In genomic region chr6:105424177-105424783, GRCh38 we compare ENCODE assay signal across 8 cellular contexts. TPM values are rescaled to one million over a fixed set of nuclear protein-coding genes. Genes with fewer than 3 reads are reported as not detected.
DNase-seq lines count a peak whose midpoint lies in the region; ATAC-seq, FAIRE-seq and TF ChIP-seq lines count a peak whose summit lies in the region.

No MANE protein-coding gene starts in this region.

- peak; percentile 59 for DNase-seq in GM10266 (ENCODE audit: extremely low spot score)
- DNase-seq in NCI-H748 (lab: John Stamatoyannopoulos, UW; ENCODE audit: unreplicated experiment) = peak; percentile 60
- DNase-seq in activated CD4-positive, alpha-beta T cell treated with anti-CD3 and anti-CD28 coated beads, Interleukin-2, amount 50 U/mL, for 48 hours = peak; percentile 64 to 74
- peak; percentile 64 to 83 for DNase-seq in H1 (ENCODE audit: low read depth in 1 of 2, low spot score in 2 of 2)
- no peak for DNase-seq in thoracic aorta (ENCODE audit: low spot score)
- no peak for DNase-seq in middle frontal gyrus (ENCODE audit: extremely low spot score, low spot score)

- no peak overlapping the region for H3K23ac ChIP-seq in H1 (ENCODE audit: insufficient read length)

- WGBS in H1 (ENCODE audit: extremely low coverage in 1 of 2, insufficient coverage in 1 of 2, insufficient read length in 1 of 2, insufficient replicate concordance in 2 of 2, low coverage in 1 of 2, low lambda C conversion rate in 2 of 2, missing lambda C conversion rate in 1 of 2), 2 experiments = 44% methylated on average over 7 of the region's 7 CpGs; no CpG with 5 or more reads in 1 of the 2 experiments

- no peak overlapping the region for H2BK120ac ChIP-seq in H1 (replicated peaks; ENCODE audit: low read depth, low read length)

- no peak overlapping the region for H3K14ac ChIP-seq in H1 (ENCODE audit: insufficient read length)

- CTCF ChIA-PET in H1 (lab: Charles Lee; ENCODE audit: partially characterized antibody) = interaction anchor here (0.9 to 1.9 kb wide), 9 partner anchors 8 to 336 kb away, joined by 3 to 15 read pairs (median 4); partner anchors contain the start of gene PREP

- no peak overlapping the region for H2AFZ ChIP-seq in H1 (ENCODE audit: low read length)

- no peak overlapping the region for H3K18ac ChIP-seq in H1 (ENCODE audit: extremely low read depth, low read length)

- no peaks in the 10 kb centered on the region for H3K36me3 ChIP-seq in H1 (ENCODE audit: control insufficient read depth in 2 of 4, insufficient read depth in 4 of 4, low read length in 3 of 4)
- no peaks in the 10 kb centered on the region for H3K36me3 ChIP-seq in thoracic aorta

- POLR2A ChIA-PET in H1 (lab: Charles Lee; ENCODE audit: partially characterized antibody) = no interaction called here

- H2BK20ac ChIP-seq in H1 (ENCODE audit: low read length) = no peak overlapping the region

- H3K27ac ChIP-seq in H1 (ENCODE audit: low read depth, low read length) (no peak overlapping the region), thoracic aorta (no peak overlapping the region)

- no peak overlapping the region for H2AK5ac ChIP-seq in H1 (ENCODE audit: low read depth, low read length)

- no peak overlapping the region for H3K4me3 Mint-ChIP-seq in nephron

- H3K9me3 ChIP-seq in H1 (ENCODE audit: insufficient read depth in 2 of 2, low read depth in 1 of 2, low read length in 1 of 2) (no peaks in the 10 kb centered on the region), thoracic aorta (no peaks in the 10 kb centered on the region)

- peaks cover 4% of the 10 kb centered on the region for H3K9me3 Mint-ChIP-seq in nephron

- no peak overlapping the region for H3K9ac ChIP-seq in H1 (replicated peaks in 1 of 4; ENCODE audit: extremely low read depth in 1 of 4, low read depth in 3 of 4, low read length in 3 of 4)

- no peak overlapping the region for H2BK5ac ChIP-seq in H1 (ENCODE audit: low read depth, low read length)

- no peak overlapping the region for H4K8ac ChIP-seq in H1 (ENCODE audit: extremely low read depth, insufficient read depth, low read length)

- no peak overlapping the region for H3K56ac ChIP-seq in H1 (replicated peaks; ENCODE audit: insufficient read length, low read depth, low read length)

- H3K36me3 Mint-ChIP-seq in nephron (ENCODE audit: low read depth) = no peaks in the 10 kb centered on the region

- TF ChIP-seq CTCF in GM10266 (IDR thresholded peaks at IDR 0.05; ENCODE audit: control insufficient read depth, insufficient read depth, low read depth, missing control alignments) (peak; percentile 82), H1 (IDR thresholded peaks at IDR 0.05; ENCODE audit: control extremely low read depth in 1 of 3, insufficient read depth in 1 of 3, low read depth in 1 of 3, low read length in 3 of 3) (peak in 2 of 3 experiments; percentile 60 to 77; a peak in 3 of 4 replicates), nephron (IDR thresholded peaks at IDR 0.05; ENCODE audit: unreplicated experiment in 3 of 3) (peak; percentile 50 to 65 (median 52)), thoracic aorta (IDR thresholded peaks at IDR 0.05) (peak; percentile 58)

- peak; percentile 79 for ATAC-seq in HG02973 (IDR thresholded peaks at IDR 0.05; ENCODE audit: unreplicated experiment)
- ATAC-seq in thoracic aorta (ENCODE audit: insufficient number of reproducible peaks, low FRiP score, low read depth) = peak; percentile 69

- no peaks in the 10 kb centered on the region for H3K23me2 ChIP-seq in H1 (ENCODE audit: low read depth, low read length)

- TF ChIP-seq RAD21 in H1 (IDR thresholded peaks at IDR 0.05 in 1 of 2, conservative IDR thresholded peaks at IDR 0.05 in 1 of 2; ENCODE audit: low read depth in 2 of 2, low read length in 2 of 2) = peak; percentile 45 to 69

- H3K4me1 ChIP-seq in H1 (replicated peaks in 1 of 4; ENCODE audit: control insufficient read depth in 3 of 4, insufficient read depth in 4 of 4, low read length in 3 of 4) (peaks cover 0 to 3% (median 0%) of the 10 kb centered on the region in 4 experiments; a peak in 1 of 7 replicates), thoracic aorta (ENCODE audit: control insufficient read depth in 1 of 2, low read depth in 2 of 2) (no peaks in the 10 kb centered on the region)

- no peaks in the 10 kb centered on the region for H3K79me1 ChIP-seq in H1 (ENCODE audit: low read depth, low read length)

- H3K27me3 Mint-ChIP-seq in nephron (ENCODE audit: low read depth) = no peaks in the 10 kb centered on the region

- no peaks in the 10 kb centered on the region for H3K4me1 Mint-ChIP-seq in nephron

- H3K4ac ChIP-seq in H1 (replicated peaks; ENCODE audit: insufficient read length, low read depth, low read length) = no peak overlapping the region

- H4K91ac ChIP-seq in H1 (replicated peaks; ENCODE audit: insufficient read length, low read length) = no peak overlapping the region

- H3K27ac Mint-ChIP-seq in nephron = no peak overlapping the region

- no peak for TF ChIP-seq POLR2A in H1 (IDR thresholded peaks at IDR 0.05; ENCODE audit: control extremely low read depth in 1 of 2, low read depth in 2 of 2, low read length in 2 of 2)

- no peak for TF ChIP-seq EP300 in H1 (IDR thresholded peaks at IDR 0.05; ENCODE audit: borderline replicate concordance in 1 of 2, low read depth in 2 of 2, low read length in 2 of 2)

- H4K20me1 ChIP-seq in H1 (replicated peaks in 1 of 2; ENCODE audit: control insufficient read depth in 1 of 2, insufficient read depth in 2 of 2, low read length in 2 of 2) = no peaks in the 10 kb centered on the region

- H2BK15ac ChIP-seq in H1 (ENCODE audit: low read length) = no peak overlapping the region

- no peak overlapping the region for H2BK12ac ChIP-seq in H1 (ENCODE audit: low read depth, low read length)

- H3K27me3 ChIP-seq in H1 (replicated peaks in 1 of 4; ENCODE audit: control insufficient read depth in 3 of 4, extremely low read depth in 1 of 4, insufficient read depth in 3 of 4, low read length in 3 of 4) (no peaks in the 10 kb centered on the region), thoracic aorta (replicated peaks; ENCODE audit: insufficient read depth) (no peaks in the 10 kb centered on the region)

- no peaks in the 10 kb centered on the region for H3K79me2 ChIP-seq in H1 (ENCODE audit: control insufficient read depth in 1 of 2, insufficient read depth in 2 of 2, low read length in 2 of 2)

- H3K4me3 ChIP-seq in H1 (ENCODE audit: extremely low read depth in 1 of 4, insufficient read depth in 2 of 4, low read depth in 3 of 4, low read length in 4 of 4) = no peak overlapping the region
- no peak overlapping the region for H3K4me3 ChIP-seq in thoracic aorta

- FAIRE-seq in H1 (lab: Jason Lieb, UNC) = peak; percentile 87

- no peak overlapping the region for H4K5ac ChIP-seq in H1 (ENCODE audit: insufficient read length, low read depth, low read length)

- H3K4me2 ChIP-seq in H1 (ENCODE audit: insufficient read depth in 1 of 2, low read depth in 2 of 2, low read length in 2 of 2) = no peak overlapping the region

TF ChIP-seq in H1, 55 proteins besides CTCF, POLR2A, EP300 and RAD21:
- TF ChIP-seq EGR1 (IDR thresholded peaks at IDR 0.05; ENCODE audit: borderline replicate concordance, low read depth, low read length) (no peak), BCL11A (IDR thresholded peaks at IDR 0.05; ENCODE audit: low read depth in 2 of 2, low read length in 2 of 2) (no peak), SP4 (IDR thresholded peaks at IDR 0.05; ENCODE audit: low read length) (no peak), ATF2 (IDR thresholded peaks at IDR 0.05; ENCODE audit: low read length) (no peak), KDM4A (IDR thresholded peaks at IDR 0.05; ENCODE audit: low read depth, low read length, severe bottlenecking) (no peak), YY1 (IDR thresholded peaks at IDR 0.05; ENCODE audit: low read depth, low read length) (no peak), TBP (IDR thresholded peaks at IDR 0.05; ENCODE audit: low read depth, low read length) (no peak), BACH1 (IDR thresholded peaks at IDR 0.05; ENCODE audit: low read length) (no peak), JUN (IDR thresholded peaks at IDR 0.05; ENCODE audit: low read depth, low read length) (no peak), CBX5 (IDR thresholded peaks at IDR 0.05; ENCODE audit: low read depth, low read length) (no peak), KDM1A (IDR thresholded peaks at IDR 0.05; ENCODE audit: borderline replicate concordance, low read length) (no peak), POU5F1 (IDR thresholded peaks at IDR 0.05; ENCODE audit: low read depth, low read length) (no peak), BRCA1 (IDR thresholded peaks at IDR 0.05; ENCODE audit: low read depth, low read length) (no peak), HDAC2 (IDR thresholded peaks at IDR 0.05; ENCODE audit: borderline replicate concordance in 1 of 2, low read depth in 2 of 2, low read length in 2 of 2) (no peak), SP2 (IDR thresholded peaks at IDR 0.05; ENCODE audit: low read length) (no peak), SAP30 (IDR thresholded peaks at IDR 0.05; ENCODE audit: insufficient read depth, insufficient replicate concordance, low read length) (no peak), ASH2L (IDR thresholded peaks at IDR 0.05; ENCODE audit: low read length) (no peak), GTF2F1 (IDR thresholded peaks at IDR 0.05; ENCODE audit: borderline replicate concordance, low read depth, low read length) (no peak)

RNA-seq across cellular contexts. Expression of gene PREP, which starts 21.4 kb away (rescaled TPM):
- total RNA-seq in H1 (2021; fragmentation: NEBNext Ultra II Directional; extraction: Animal tissue kit (Norgen Biotek cat#: 25700)) = 67.8 and 70.0 TPM in 2 replicates
- 20.2 and 26.8 TPM in 2 replicates for polyA plus RNA-seq in H1 (2011; rRNA removed)
- polyA plus RNA-seq in H1 (2011; cell fraction: cytosol; rRNA removed) = 28.5 TPM
- 26.0 TPM for polyA plus RNA-seq in H1 (2011; cell fraction: nucleus; rRNA removed)
- 48.8 to 52.7 TPM (median 52.5 TPM) in 4 replicates for polyA plus RNA-seq in H1 (2012, experiment 1 of 2)
- 18.2 TPM for polyA plus RNA-seq in H1 (2012, experiment 2 of 2)
- polyA plus RNA-seq in H1 (2013, experiment 1 of 2) = 50.1 TPM
- polyA plus RNA-seq in H1 (2013, experiment 2 of 2) = 49.3 TPM
- 41.0 and 42.6 TPM in 2 replicates for polyA minus RNA-seq in H1 (2011; rRNA and poly(A)+ RNA removed)
- 32.4 TPM for polyA minus RNA-seq in H1 (2011; cell fraction: cytosol; rRNA and poly(A)+ RNA removed)
- 36.4 TPM for polyA minus RNA-seq in H1 (2011; cell fraction: nucleus; rRNA and poly(A)+ RNA removed)
- total RNA-seq in thoracic aorta = 10 to 100 TPM; 12.6 to 17.9 TPM

Comparison
In these comparisons a context has a peak if more than half of its experiments do, and no peak if none do; other contexts are left out.
1. DNase-seq: peak in GM10266 (single experiment), NCI-H748 (single experiment), activated CD4-positive, alpha-beta T cell treated with anti-CD3 and anti-CD28 coated beads, Interleukin-2, amount 50 U/mL, for 48 hours (2 of 2) and H1 (2 of 2); none in thoracic aorta (single experiment) and middle frontal gyrus (single experiment).
2. Peak in every context shown above with its lines, with median percentiles within 50 percentile points of each other: CTCF ChIP-seq.